18 cellular contexts compared by ENCODE assay signal in genomic region chr11:121839821-121840220, GRCh38.
DNase-seq lines count a peak whose midpoint lies in the region; ATAC-seq and TF ChIP-seq lines count a peak whose summit lies in the region.
"Had no signal": no experiment of that assay in that cellular context is flagged by ENCODE, and none has a peak within 500 bp of the region (broad histone marks: within the 10 kb centered on the region; RNA-seq: fewer than 3 reads in every experiment).

No MANE protein-coding gene starts in this region.

- no peak overlapping the region for H3K27ac ChIP-seq in CD4-positive, alpha-beta T cell (ENCODE audit: low read depth, low read length)
- no peak overlapping the region for H3K27ac ChIP-seq in spleen

- peaks cover 4% of the 10 kb centered on the region for H3K9me3 Mint-ChIP-seq in CD4-positive, alpha-beta T cell

- no peaks in the 10 kb centered on the region for H3K27me3 ChIP-seq in CD4-positive, alpha-beta T cell (ENCODE audit: control insufficient read depth, insufficient read depth, low read length)
- H3K27me3 ChIP-seq in spleen (replicated peaks in 1 of 7), result no peaks in the 10 kb centered on the region

- DNase-seq in GM04503 (ENCODE audit: low read depth) (peak; percentile 39), astrocyte of the hippocampus (ENCODE audit: low read depth, low spot score) (peak; percentile 23), foreskin fibroblast (peak; percentile 43 to 74), spleen (no peak)
- no peak for DNase-seq in CD4-positive, alpha-beta T cell
- DNase-seq: C1 segment of cervical spinal cord, DMS 273 treated with DMSO at 0.1 percent for 48 hours, H7, Kasumi-1, NCI-H1105 treated with DMSO at 0.1 percent for 48 hours, NCI-H1694 treated with DMSO at 0.1 percent for 48 hours, NCI-H2107, NCI-H2227 treated with DMSO at 0.1 percent for 48 hours, NCI-H524 treated with DMSO at 0.1 percent for 48 hours, SHP77, SK-N-SH had no signal

- H3K4me1 ChIP-seq in spleen, result no peaks in the 10 kb centered on the region

- TF ChIP-seq CTCF in foreskin fibroblast (IDR thresholded peaks at IDR 0.05; ENCODE audit: low read depth, low read length) (no peak), spleen (IDR thresholded peaks at IDR 0.05 in 8 of 11, conservative IDR thresholded peaks at IDR 0.05 in 3 of 11) (no peak)
- no peak for TF ChIP-seq CTCF in CD4-positive, alpha-beta T cell (IDR thresholded peaks at IDR 0.05)

- no peaks in the 10 kb centered on the region for H3K36me3 ChIP-seq in spleen

- H3K4me3 ChIP-seq in foreskin fibroblast (ENCODE audit: low read depth in 1 of 2, low read length in 2 of 2) (no peak overlapping the region), spleen (no peak overlapping the region)

- H3K27me3 Mint-ChIP-seq in CD4-positive, alpha-beta T cell, result no peaks in the 10 kb centered on the region

- ATAC-seq in CD4-positive, alpha-beta T cell (ENCODE audit: poor library complexity), result no peak
- ATAC-seq in GM18502 (IDR thresholded peaks at IDR 0.05; ENCODE audit: poor library complexity, unreplicated experiment), result no peak
- ATAC-seq in HG02885 (IDR thresholded peaks at IDR 0.05; ENCODE audit: poor library complexity, unreplicated experiment), result no peak

- CTCF ChIA-PET in CD4-positive, alpha-beta T cell (lab: Charles Lee), result no interaction called here

- no peak overlapping the region for H3K27ac Mint-ChIP-seq in CD4-positive, alpha-beta T cell

- H3K36me3 Mint-ChIP-seq in CD4-positive, alpha-beta T cell (ENCODE audit: low read depth), result no peaks in the 10 kb centered on the region

- TF ChIP-seq POLR2A in spleen (IDR thresholded peaks at IDR 0.05), result no peak

- 84 to 94% (median 87%) methylated on average over 1 of the region's 1 CpG for WGBS in spleen, 5 donors

- POLR2A ChIA-PET in CD4-positive, alpha-beta T cell (lab: Charles Lee), result no interaction called here

- intact Hi-C loops in CD4-positive, alpha-beta T cell (cut with DNase I, micrococcal nuclease), result no loop called here
- intact Hi-C loops in spleen (cut with DNase I; ENCODE audit: low total_unique reads), result no loop called here

- no peak overlapping the region for H3K4me3 Mint-ChIP-seq in CD4-positive, alpha-beta T cell

- peaks cover 8% of the 10 kb centered on the region for H3K9me3 ChIP-seq in CD4-positive, alpha-beta T cell (ENCODE audit: control insufficient read depth, low read length)
- H3K9me3 ChIP-seq in spleen, result peaks cover 0 to 25% (median 8%) of the 10 kb centered on the region in 8 donors

- no peaks in the 10 kb centered on the region for H3K4me1 Mint-ChIP-seq in CD4-positive, alpha-beta T cell (ENCODE audit: low read depth)

Comparison
In these comparisons a context has a peak if more than half of its experiments do, and no peak if none do; other contexts are left out.
1. DNase-seq: peak in GM04503 (single experiment), astrocyte of the hippocampus (single experiment) and foreskin fibroblast (2 of 2); none in CD4-positive, alpha-beta T cell (0 of 10) and spleen (single experiment).